In the genomic region with DNA sequence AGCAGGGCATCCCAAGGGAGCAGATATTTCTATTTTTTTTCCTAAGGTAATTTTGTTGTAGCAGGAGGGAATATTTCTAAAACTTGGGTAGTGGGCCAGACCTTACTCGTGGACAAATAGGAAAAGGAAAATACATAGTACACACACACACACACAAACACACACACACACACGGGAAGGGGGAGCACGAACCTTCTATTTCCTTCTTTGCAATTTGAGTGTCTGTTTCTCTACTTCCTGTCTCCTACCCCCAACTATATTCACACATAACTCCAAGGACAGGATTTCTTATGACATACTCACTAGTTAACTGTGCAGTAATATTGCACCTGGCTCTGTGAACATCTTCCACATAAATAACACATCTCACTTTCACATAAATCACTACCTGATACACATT, we compare ENCODE assay signal across 9 cellular contexts. TPM values are rescaled to one million over a fixed set of nuclear protein-coding genes. Genes with fewer than 3 reads are reported as not detected.
A peak's percentile ranks its signal among the peaks of the same experiment; 100 is the strongest.
DNase-seq lines count a peak whose midpoint lies in the region; ATAC-seq, FAIRE-seq and TF ChIP-seq lines count a peak whose summit lies in the region.
"Had no signal": no experiment of that assay in that cellular context is flagged by ENCODE, and none has a peak within 500 bp of the region (broad histone marks: within the 10 kb centered on the region; RNA-seq: fewer than 3 reads in every experiment).

No MANE protein-coding gene starts in this region.

- H3K9me3 ChIP-seq in K562 (replicated peaks; ENCODE audit: control insufficient read depth, insufficient read depth, low read depth, low read length) = no peaks in the 10 kb centered on the region
- no peaks in the 10 kb centered on the region for H3K9me3 ChIP-seq in muscle layer of duodenum (ENCODE audit: control insufficient read depth in 1 of 2, low read length in 2 of 2)

- WGBS in K562 (ENCODE audit: insufficient coverage, low coverage, missing lambda C conversion rate) = 20% methylated on average over 1 of the region's 3 CpGs

- H3K9me1 ChIP-seq in K562 (ENCODE audit: control insufficient read depth, insufficient read depth, low read length) = peaks cover 3% of the 10 kb centered on the region

- peak overlapping the region; percentile 64 for H3K27ac ChIP-seq in K562 (ENCODE audit: extremely low read depth, low read depth, low read length)
- H3K27ac ChIP-seq in muscle layer of duodenum (ENCODE audit: low read length) = peak overlapping the region; percentile 72

- H3K36me3 ChIP-seq in K562 (ENCODE audit: control insufficient read depth, insufficient read depth, low read length) (peaks cover 25% of the 10 kb centered on the region), muscle layer of duodenum (ENCODE audit: control insufficient read depth in 1 of 2, insufficient read depth in 2 of 2, low read length in 2 of 2) (peaks cover 6 to 8% of the 10 kb centered on the region in 2 donors)

- no peaks in the 10 kb centered on the region for H3K9me3 Mint-ChIP-seq in IgD-negative memory B cell

- H3K4me3 ChIP-seq in AG04449 (ENCODE audit: low read depth, low read length) = peak overlapping the region; percentile 82
- H3K4me3 ChIP-seq in K562 = no peak overlapping the region
- peak overlapping the region; percentile 60 to 67 for H3K4me3 ChIP-seq in muscle layer of duodenum (ENCODE audit: low read depth in 1 of 2, low read length in 2 of 2)

- peak overlapping the region; percentile 82 to 97 (median 90) for H3K4me3 Mint-ChIP-seq in IgD-negative memory B cell

- in situ Hi-C loops in K562 (cut with MboI) = no loop called here

- CTCF ChIA-PET in AG04449 (lab: Yijun Ruan, JAX) = interaction anchor here (0.6 to 1.1 kb wide), 2 partner anchors 57 to 284 kb away, joined by 3 read pairs; no protein-coding TSS in a partner anchor
- CTCF ChIA-PET in K562 (lab: Yijun Ruan, JAX; ENCODE audit: low intra/inter-chr PET ratio) = no interaction called here
- CTCF ChIA-PET in GM10248 (lab: Yijun Ruan, JAX) = interaction anchor here (1.6 to 3.8 kb wide), 3 partner anchors 16 to 275 kb away, joined by 4 to 21 read pairs (median 6); partner anchors contain the start of gene PPRC1

- peak overlapping the region in 1 of 2 experiments; percentile 47; a peak in 1 of 4 replicates for H3K9ac ChIP-seq in K562 (ENCODE audit: insufficient read depth in 1 of 2, low read depth in 2 of 2, low read length in 2 of 2)

- H2AFZ ChIP-seq in K562 (ENCODE audit: low read depth, low read length) = no peak overlapping the region

- TF ChIP-seq POLR2A in K562 (conservative IDR thresholded peaks at IDR 0.05) = no peak

- ATAC-seq in K562 (no peak), GM18520 (IDR thresholded peaks at IDR 0.05; ENCODE audit: unreplicated experiment) (no peak)

- TF ChIP-seq EP300 in K562 (IDR thresholded peaks at IDR 0.05; ENCODE audit: low read length) = no peak

- no peak for TF ChIP-seq CTCF in AG04449 (IDR thresholded peaks at IDR 0.05; ENCODE audit: insufficient read depth, low read length, missing control alignments)
- TF ChIP-seq CTCF in K562 (IDR thresholded peaks at IDR 0.05 in 2 of 3, conservative IDR thresholded peaks at IDR 0.05 in 1 of 3; ENCODE audit: insufficient read depth in 2 of 3, low read depth in 1 of 3, low read length in 3 of 3) = no peak
- no peak for TF ChIP-seq CTCF in GM10248 (IDR thresholded peaks at IDR 0.05; ENCODE audit: control extremely low read depth, extremely low read depth, low read depth, missing control alignments)

- H3K27me3 Mint-ChIP-seq in IgD-negative memory B cell = no peaks in the 10 kb centered on the region

- peaks cover 42 to 54% of the 10 kb centered on the region in 2 experiments for H3K4me1 ChIP-seq in K562 (replicated peaks in 1 of 2; ENCODE audit: control insufficient read depth in 2 of 2, insufficient read depth in 2 of 2, low read length in 2 of 2)
- peaks cover 41 to 65% of the 10 kb centered on the region in 2 donors for H3K4me1 ChIP-seq in muscle layer of duodenum (ENCODE audit: control insufficient read depth in 1 of 2, insufficient read depth in 2 of 2, low read length in 2 of 2)

- FAIRE-seq in K562 (lab: Jason Lieb, UNC) = no peak

- POLR2A ChIA-PET in AG04449 (lab: Yijun Ruan, JAX) (no interaction called here), K562 (lab: Yijun Ruan, JAX) (interaction anchor here (0.7 kb wide), 1 partner anchor 59 kb away, joined by 3 read pairs; no protein-coding TSS in a partner anchor), GM10248 (lab: Yijun Ruan, JAX) (no interaction called here)

- no TSS peak for BruUV-seq in K562 (replicated peaks; lab: Mats Ljungman, UMichigan)

- H3K4me2 ChIP-seq in K562 (ENCODE audit: insufficient read depth, low read length) = peak overlapping the region; percentile 78

- no peaks in the 10 kb centered on the region for H3K36me3 Mint-ChIP-seq in IgD-negative memory B cell

- DNase-seq in AG04449 (ENCODE audit: low read depth, low spot score) (no peak), K562 (ENCODE audit: extremely low read depth in 1 of 4, low spot score in 3 of 4) (no peak), HuH-7.5 (ENCODE audit: low spot score) (no peak), GM10248 (ENCODE audit: extremely low spot score) (no peak)
- DNase-seq in activated CD8-positive, alpha-beta memory T cell treated with anti-CD3 and anti-CD28 coated beads, Interleukin-2, amount 50 U/mL, for 48 hours = no peak
- DNase-seq: activated CD4-positive, alpha-beta T cell treated with anti-CD3 and anti-CD28 coated beads for 4 hours had no signal

- H4K20me1 ChIP-seq in K562 (replicated peaks; ENCODE audit: control insufficient read depth, insufficient read depth, low read length) = peaks cover 13% of the 10 kb centered on the region; the same call in 1 of the 2 replicates

- peaks cover 99% of the 10 kb centered on the region for H3K79me2 ChIP-seq in K562 (ENCODE audit: control insufficient read depth, insufficient read depth, low read length)

- peak overlapping the region; percentile 86 to 97 (median 94) for H3K27ac Mint-ChIP-seq in IgD-negative memory B cell

- TF ChIP-seq RAD21 in K562 (CRISPR knock-in tag; conservative IDR thresholded peaks at IDR 0.05 in 1 of 2, IDR thresholded peaks at IDR 0.05 in 1 of 2) = no peak

- intact Hi-C loops in K562 (cut with micrococcal nuclease) = loop anchor here (10.0 kb wide), 1 partner anchor 271 kb away; the partner anchor contains the start of gene KCNIP2

- H3K27me3 ChIP-seq in K562 (ENCODE audit: control insufficient read depth in 2 of 2, insufficient read depth in 2 of 2, low read length in 2 of 2) (no peaks in the 10 kb centered on the region), muscle layer of duodenum (ENCODE audit: low read depth, low read length) (no peaks in the 10 kb centered on the region)

- peaks cover 28 to 50% (median 43%) of the 10 kb centered on the region in 3 donors for H3K4me1 Mint-ChIP-seq in IgD-negative memory B cell

RNA-seq across cellular contexts. Expression of gene LDB1, which starts 4.4 kb away (rescaled TPM):
- polyA plus RNA-seq in IgD-negative memory B cell = 24.8 TPM
- 255 and 520 TPM in 2 replicates for total RNA-seq in K562 (2011; cell fraction: chromatin; rRNA removed; ENCODE audit: low replicate concordance)
- 309 and 317 TPM in 2 replicates for total RNA-seq in K562 (2011; cell fraction: nucleolus; rRNA removed)
- total RNA-seq in K562 (2011; cell fraction: nucleoplasm; rRNA removed) = 210 and 273 TPM in 2 replicates
- total RNA-seq in K562 (2014; rRNA removed) = 73.2 and 86.2 TPM in 2 replicates
- total RNA-seq in K562 (2014; rRNA removed; fragmentation: Illumina TruSeq; extraction: Trizol) = 46.5 and 57.1 TPM in 2 replicates
- 105 and 107 TPM in 2 replicates for total RNA-seq in K562 (2015; rRNA removed; fragmentation: Illumina TruSeq; extraction: Trizol)
- total RNA-seq in K562 (2021) = 120 and 136 TPM in 2 replicates
- polyA plus RNA-seq in K562 (2011; rRNA removed) = 137 and 167 TPM in 2 replicates
- 165 and 219 TPM in 2 replicates for polyA plus RNA-seq in K562 (2011; cell fraction: cytosol; rRNA removed)
- 807 and 1,010 TPM in 2 replicates for polyA plus RNA-seq in K562 (2011; cell fraction: nucleus; rRNA removed)
- 90.4 and 133 TPM in 2 replicates for polyA plus RNA-seq in K562 (2012)
- 133 and 137 TPM in 2 replicates for polyA plus RNA-seq in K562 (2014; fragmentation: Illumina TruSeq; extraction: Trizol)
- polyA plus RNA-seq in K562 (2014; fragmentation: Nextera tagmentation; extraction: Ambion mirVana) = 1 to 10 TPM; 1.9 TPM
- 111 and 117 TPM in 2 replicates for polyA plus RNA-seq in K562 (2014; rRNA removed)
- 102 and 187 TPM in 2 replicates for polyA minus RNA-seq in K562 (2011; rRNA and poly(A)+ RNA removed)
- 80.4 and 97.7 TPM in 2 replicates for polyA minus RNA-seq in K562 (2011; cell fraction: cytosol; rRNA and poly(A)+ RNA removed)
- 105 and 141 TPM in 2 replicates for polyA minus RNA-seq in K562 (2011; cell fraction: nucleus; rRNA and poly(A)+ RNA removed)

RNA-seq across cellular contexts. Expression of gene PPRC1, which starts 17.1 kb away (rescaled TPM):
- polyA plus RNA-seq in IgD-negative memory B cell (14.2 TPM), K562 (2011; rRNA removed) (13.6 and 21.6 TPM in 2 replicates), K562 (2014; fragmentation: Illumina TruSeq; extraction: Trizol) (44.0 and 47.1 TPM in 2 replicates), K562 (2014; fragmentation: Nextera tagmentation; extraction: Ambion mirVana) (1 to 10 TPM; 8.5 to 9.0 TPM), K562 (2014; rRNA removed) (24.1 and 27.4 TPM in 2 replicates)
- 77.8 and 159 TPM in 2 replicates for total RNA-seq in K562 (2011; cell fraction: chromatin; rRNA removed; ENCODE audit: low replicate concordance)
- 67.4 and 76.5 TPM in 2 replicates for total RNA-seq in K562 (2011; cell fraction: nucleolus; rRNA removed)
- 77.6 and 87.0 TPM in 2 replicates for total RNA-seq in K562 (2011; cell fraction: nucleoplasm; rRNA removed)
- total RNA-seq in K562 (2014; rRNA removed) (11.8 and 16.8 TPM in 2 replicates), K562 (2014; rRNA removed; fragmentation: Illumina TruSeq; extraction: Trizol) (13.4 and 16.2 TPM in 2 replicates), K562 (2015; rRNA removed; fragmentation: Illumina TruSeq; extraction: Trizol) (16.2 and 17.0 TPM in 2 replicates), K562 (2021) (43.1 and 44.0 TPM in 2 replicates)
- 13.9 and 15.5 TPM in 2 replicates for polyA plus RNA-seq in K562 (2011; cell fraction: cytosol; rRNA removed)
- polyA plus RNA-seq in K562 (2011; cell fraction: nucleus; rRNA removed) = 46.7 and 61.2 TPM in 2 replicates
- polyA plus RNA-seq in K562 (2012) = 19.6 and 31.0 TPM in 2 replicates
- polyA minus RNA-seq in K562 (2011; rRNA and poly(A)+ RNA removed) = 25.9 and 29.7 TPM in 2 replicates
- 27.4 and 28.0 TPM in 2 replicates for polyA minus RNA-seq in K562 (2011; cell fraction: cytosol; rRNA and poly(A)+ RNA removed)
- 22.3 and 23.7 TPM in 2 replicates for polyA minus RNA-seq in K562 (2011; cell fraction: nucleus; rRNA and poly(A)+ RNA removed)

RNA-seq across cellular contexts. Expression of gene NOLC1, which starts 36.4 kb away (rescaled TPM):
- polyA plus RNA-seq in IgD-negative memory B cell (56.9 TPM), K562 (2011; rRNA removed) (133 and 201 TPM in 2 replicates), K562 (2014; fragmentation: Illumina TruSeq; extraction: Trizol) (262 and 310 TPM in 2 replicates), K562 (2014; fragmentation: Nextera tagmentation; extraction: Ambion mirVana) (100 to 1,000 TPM; 102 to 165 TPM), K562 (2014; rRNA removed) (158 and 169 TPM in 2 replicates)
- total RNA-seq in K562 (2011; cell fraction: chromatin; rRNA removed; ENCODE audit: low replicate concordance) = 57.7 and 71.1 TPM in 2 replicates
- total RNA-seq in K562 (2011; cell fraction: nucleolus; rRNA removed) = 38.7 and 40.0 TPM in 2 replicates
- total RNA-seq in K562 (2011; cell fraction: nucleoplasm; rRNA removed) = 43.8 and 54.6 TPM in 2 replicates
- total RNA-seq in K562 (2014; rRNA removed) (165 TPM in 2 replicates), K562 (2014; rRNA removed; fragmentation: Illumina TruSeq; extraction: Trizol) (134 and 144 TPM in 2 replicates), K562 (2015; rRNA removed; fragmentation: Illumina TruSeq; extraction: Trizol) (130 and 142 TPM in 2 replicates), K562 (2021) (153 and 170 TPM in 2 replicates)
- polyA plus RNA-seq in K562 (2011; cell fraction: cytosol; rRNA removed) = 89.5 and 95.0 TPM in 2 replicates
- polyA plus RNA-seq in K562 (2011; cell fraction: nucleus; rRNA removed) = 69.8 and 74.0 TPM in 2 replicates
- 61.8 and 129 TPM in 2 replicates for polyA plus RNA-seq in K562 (2012)
- polyA minus RNA-seq in K562 (2011; rRNA and poly(A)+ RNA removed) = 205 and 242 TPM in 2 replicates
- polyA minus RNA-seq in K562 (2011; cell fraction: cytosol; rRNA and poly(A)+ RNA removed) = 72.9 and 103 TPM in 2 replicates
- 13.9 and 24.5 TPM in 2 replicates for polyA minus RNA-seq in K562 (2011; cell fraction: nucleus; rRNA and poly(A)+ RNA removed)

RNA-seq across cellular contexts. Expression of gene HPS6, which starts 50.6 kb away (rescaled TPM):
- polyA plus RNA-seq in IgD-negative memory B cell (21.9 TPM), K562 (2011; rRNA removed) (2.7 and 3.0 TPM in 2 replicates), K562 (2014; fragmentation: Illumina TruSeq; extraction: Trizol) (4.5 and 6.4 TPM in 2 replicates), K562 (2014; fragmentation: Nextera tagmentation; extraction: Ambion mirVana) (under 1 TPM; 0.45 to 0.55 TPM), K562 (2014; rRNA removed) (6.7 and 8.3 TPM in 2 replicates)
- total RNA-seq in K562 (2011; cell fraction: chromatin; rRNA removed; ENCODE audit: low replicate concordance) = 1.9 and 6.9 TPM in 2 replicates
- 8.7 and 9.2 TPM in 2 replicates for total RNA-seq in K562 (2011; cell fraction: nucleolus; rRNA removed)
- 2.4 and 3.9 TPM in 2 replicates for total RNA-seq in K562 (2011; cell fraction: nucleoplasm; rRNA removed)
- total RNA-seq in K562 (2014; rRNA removed) (12.7 and 17.6 TPM in 2 replicates), K562 (2014; rRNA removed; fragmentation: Illumina TruSeq; extraction: Trizol) (2.3 and 3.8 TPM in 2 replicates), K562 (2015; rRNA removed; fragmentation: Illumina TruSeq; extraction: Trizol) (7.7 and 8.2 TPM in 2 replicates), K562 (2021) (14.0 and 15.1 TPM in 2 replicates)
- 3.3 and 9.2 TPM in 2 replicates for polyA plus RNA-seq in K562 (2011; cell fraction: cytosol; rRNA removed)
- 2.3 and 3.7 TPM in 2 replicates for polyA plus RNA-seq in K562 (2011; cell fraction: nucleus; rRNA removed)
- 7.3 and 7.7 TPM in 2 replicates for polyA plus RNA-seq in K562 (2012)
- 2.8 and 4.2 TPM in 2 replicates for polyA minus RNA-seq in K562 (2011; rRNA and poly(A)+ RNA removed)
- 5.6 and 6.1 TPM in 2 replicates for polyA minus RNA-seq in K562 (2011; cell fraction: cytosol; rRNA and poly(A)+ RNA removed)
- polyA minus RNA-seq in K562 (2011; cell fraction: nucleus; rRNA and poly(A)+ RNA removed) = 6.1 and 8.1 TPM in 2 replicates

RNA-seq across cellular contexts. Expression of gene ARMH3, which starts 59.8 kb away (rescaled TPM):
- polyA plus RNA-seq in IgD-negative memory B cell (39.3 TPM), K562 (2011; rRNA removed) (not detected in 2 replicates), K562 (2014; fragmentation: Illumina TruSeq; extraction: Trizol) (not detected in 2 replicates), K562 (2014; fragmentation: Nextera tagmentation; extraction: Ambion mirVana) (not detected), K562 (2014; rRNA removed) (not detected in 2 replicates)
- not detected in 2 replicates for total RNA-seq in K562 (2011; cell fraction: chromatin; rRNA removed; ENCODE audit: low replicate concordance)
- 0.83 and 1.1 TPM in 2 replicates for total RNA-seq in K562 (2011; cell fraction: nucleolus; rRNA removed)
- total RNA-seq in K562 (2011; cell fraction: nucleoplasm; rRNA removed) = not detected in 2 replicates
- total RNA-seq in K562 (2014; rRNA removed) (0.53 TPM in 1 of 2 replicates, not detected in the other), K562 (2014; rRNA removed; fragmentation: Illumina TruSeq; extraction: Trizol) (not detected in 2 replicates), K562 (2015; rRNA removed; fragmentation: Illumina TruSeq; extraction: Trizol) (0.29 and 0.49 TPM in 2 replicates), K562 (2021) (0.73 and 0.89 TPM in 2 replicates)
- polyA plus RNA-seq in K562 (2011; cell fraction: cytosol; rRNA removed) = not detected in 2 replicates
- 0.61 and 0.83 TPM in 2 replicates for polyA plus RNA-seq in K562 (2011; cell fraction: nucleus; rRNA removed)
- polyA plus RNA-seq in K562 (2012) = 0.40 TPM in 1 of 2 replicates, not detected in the other
- not detected in 2 replicates for polyA minus RNA-seq in K562 (2011; rRNA and poly(A)+ RNA removed)
- not detected in 2 replicates for polyA minus RNA-seq in K562 (2011; cell fraction: cytosol; rRNA and poly(A)+ RNA removed)
- 0.54 and 1.7 TPM in 2 replicates for polyA minus RNA-seq in K562 (2011; cell fraction: nucleus; rRNA and poly(A)+ RNA removed)
